ENCODE assay signal across 11 cellular contexts in genomic region chr11:34360056-34360455, GRCh38. TPM values are rescaled to one million over a fixed set of nuclear protein-coding genes. Genes with fewer than 3 reads are reported as not detected.
DNase-seq lines count a peak whose midpoint lies in the region; ATAC-seq and TF ChIP-seq lines count a peak whose summit lies in the region.
"Had no signal": no experiment of that assay in that cellular context is flagged by ENCODE, and none has a peak within 500 bp of the region (broad histone marks: within the 10 kb centered on the region; RNA-seq: fewer than 3 reads in every experiment).

No MANE protein-coding gene starts in this region.

- BruUV-seq in HCT116 (replicated peaks; lab: Mats Ljungman, UMichigan): no TSS peak
- no TSS peak for BruUV-seq in PC-3 (replicated peaks; lab: Mats Ljungman, UMichigan)

- H2AFZ ChIP-seq in HCT116 (ENCODE audit: low read depth, low read length, poor library complexity, severe bottlenecking) (peak overlapping the region; percentile 92), PC-3 (ENCODE audit: low read length) (no peak overlapping the region)

- ATAC-seq in HCT116 (no peak), PC-3 (no peak), sciatic nerve (no peak), GM21367 (IDR thresholded peaks at IDR 0.05; ENCODE audit: unreplicated experiment) (no peak), HG03469 (IDR thresholded peaks at IDR 0.05; ENCODE audit: unreplicated experiment) (no peak)

- H3F3A ChIP-seq in PC-3 (ENCODE audit: low read length, unreplicated experiment): no peaks in the 10 kb centered on the region

- H4K20me1 ChIP-seq in HCT116 (ENCODE audit: insufficient read depth) (no peaks in the 10 kb centered on the region), PC-3 (ENCODE audit: low read length) (peaks cover 18% of the 10 kb centered on the region; the same call in 1 of the 2 replicates)

- H3K4me1 ChIP-seq in HCT116 (ENCODE audit: control insufficient read depth in 1 of 2, insufficient read depth in 2 of 2, low read length in 2 of 2): peaks cover 3 to 26% of the 10 kb centered on the region in 2 experiments; a peak in 3 of 4 replicates
- peaks cover 18% of the 10 kb centered on the region for H3K4me1 ChIP-seq in PC-3 (ENCODE audit: insufficient read depth, low read length)

- no peak overlapping the region for H3K4me3 ChIP-seq in HCT116 (replicated peaks in 1 of 2; ENCODE audit: low read depth in 1 of 2, low read length in 2 of 2)
- H3K4me3 ChIP-seq in PC-3 (ENCODE audit: low read length): no peak overlapping the region

- H3K27ac ChIP-seq in HCT116 (ENCODE audit: low read depth, low read length) (no peak overlapping the region), KOPT-K1 (ENCODE audit: low read depth, low read length, poor library complexity, severe bottlenecking) (peak overlapping the region; percentile 61), PC-3 (ENCODE audit: low read length) (no peak overlapping the region)
- H3K27ac ChIP-seq: BLaER1 treated with 17β-estradiol and CSF1 and Interleukin-3, amounts not matched to agents 10 nM and 100 nM had no signal

- TF ChIP-seq POLR2A in HCT116 (IDR thresholded peaks at IDR 0.05; ENCODE audit: borderline replicate concordance, extremely low read depth, insufficient read depth, insufficient read length): no peak

- H3K79me2 ChIP-seq in HCT116 (ENCODE audit: insufficient read depth, low read length): peaks cover 6% of the 10 kb centered on the region; the same call in 1 of the 2 replicates
- H3K79me2 ChIP-seq in PC-3 (ENCODE audit: low read length): peaks cover 23% of the 10 kb centered on the region

- POLR2A ChIA-PET in HCT116 (lab: Charles Lee): no interaction called here
- POLR2A ChIA-PET in PC-3 (lab: Charles Lee; ENCODE audit: unreplicated experiment): no interaction called here

- TF ChIP-seq CTCF in HCT116 (IDR thresholded peaks at IDR 0.05 in 2 of 3, conservative IDR thresholded peaks at IDR 0.05 in 1 of 3; ENCODE audit: borderline replicate concordance in 1 of 3, insufficient read depth in 1 of 3, low read depth in 2 of 3, low read length in 2 of 3) (no peak), PC-3 (conservative IDR thresholded peaks at IDR 0.05; ENCODE audit: low read depth, low read length) (no peak)

- peak overlapping the region; percentile 97 for H3K4me2 ChIP-seq in HCT116 (ENCODE audit: low read length)
- 0 out of 2 replicates have a peak overlapping the region, but pooled peaks have one; percentile 93 for H3K4me2 ChIP-seq in PC-3 (ENCODE audit: low read length)

- H3K27me3 ChIP-seq in HCT116 (ENCODE audit: insufficient read depth, low read length): no peaks in the 10 kb centered on the region
- no peaks in the 10 kb centered on the region for H3K27me3 ChIP-seq in PC-3 (ENCODE audit: low read length)

- RAD21 ChIA-PET in HCT116 (lab: Charles Lee; ENCODE audit: low non-redundant PET in 1 of 2, low total read pairs in 2 of 2, uncharacterized antibody in 2 of 2, unreplicated experiment in 2 of 2): no interaction called here

- H3K9me3 ChIP-seq in HCT116 (ENCODE audit: control insufficient read depth in 1 of 2, insufficient read depth in 1 of 2, low read depth in 1 of 2, low read length in 2 of 2) (no peaks in the 10 kb centered on the region), KOPT-K1 (ENCODE audit: insufficient read depth, low read length, poor library complexity, severe bottlenecking) (no peaks in the 10 kb centered on the region), PC-3 (ENCODE audit: low read length) (no peaks in the 10 kb centered on the region)
- H3K9me3 ChIP-seq: BLaER1 treated with 17β-estradiol and CSF1 and Interleukin-3, amounts not matched to agents 10 nM and 100 nM; Caco-2 had no signal

- DNase-seq in HCT116 (ENCODE audit: low read depth, low spot score): no peak
- no peak for DNase-seq in PC-3
- peak; percentile 60 for DNase-seq in amniotic epithelial cell (ENCODE audit: low read depth)
- no peak for DNase-seq in sciatic nerve (ENCODE audit: low spot score)
- DNase-seq: Caco-2; CD4-positive, CD25-positive, alpha-beta regulatory T cell; CD8-positive, alpha-beta memory T cell had no signal

- CTCF ChIA-PET in HCT116 (lab: Charles Lee) (interaction anchor here (0.7 to 2.7 kb wide), 2 partner anchors 105 to 186 kb away, joined by 4 to 14 read pairs; no protein-coding TSS in a partner anchor), PC-3 (lab: Charles Lee) (no interaction called here)

- intact Hi-C loops in HCT116 (cut with micrococcal nuclease): no loop called here
- intact Hi-C loops in PC-3 (cut with micrococcal nuclease): no loop called here
- intact Hi-C loops in sciatic nerve (cut with DNase I): loop anchor here (5.0 kb wide), 1 partner anchor 363 kb away; no protein-coding TSS in a partner anchor

- H3K9me2 ChIP-seq in HCT116 (ENCODE audit: insufficient read depth): no peaks in the 10 kb centered on the region
- H3K9me2 ChIP-seq in PC-3 (replicated peaks; ENCODE audit: low read length): no peaks in the 10 kb centered on the region

- H3K9ac ChIP-seq in HCT116 (ENCODE audit: low read length) (0 out of 2 replicates have a peak overlapping the region, but pooled peaks have one; percentile 4), PC-3 (ENCODE audit: low read length) (no peak overlapping the region)
- H3K9ac ChIP-seq: BLaER1 treated with 17β-estradiol and CSF1 and Interleukin-3, amounts not matched to agents 10 nM and 100 nM had no signal

- TF ChIP-seq RAD21 in HCT116 (IDR thresholded peaks at IDR 0.05; ENCODE audit: low read depth): no peak

- H3K36me3 ChIP-seq in HCT116 (ENCODE audit: control insufficient read depth in 1 of 2, insufficient read depth in 2 of 2, low read length in 2 of 2) (no peaks in the 10 kb centered on the region), KOPT-K1 (ENCODE audit: insufficient read depth, low read length) (no peaks in the 10 kb centered on the region), PC-3 (ENCODE audit: low read depth, low read length) (no peaks in the 10 kb centered on the region)
- H3K36me3 ChIP-seq: BLaER1 treated with 17β-estradiol and CSF1 and Interleukin-3, amounts not matched to agents 10 nM and 100 nM had no signal

TF ChIP-seq in HCT116, 20 proteins besides CTCF, POLR2A, EP300 and RAD21 (continues in another document):
- TF ChIP-seq EGR1 (IDR thresholded peaks at IDR 0.05; ENCODE audit: low read depth) (no peak), YY1 (IDR thresholded peaks at IDR 0.05; ENCODE audit: extremely low read depth, insufficient replicate concordance, low read depth, low read length) (no peak), EZH2phosphoT487 (IDR thresholded peaks at IDR 0.05; ENCODE audit: borderline replicate concordance) (no peak), ZBTB33 (IDR thresholded peaks at IDR 0.05; ENCODE audit: extremely low read depth, insufficient replicate concordance, low read length) (no peak), EZH2 (IDR thresholded peaks at IDR 0.05) (no peak), REST (IDR thresholded peaks at IDR 0.05; ENCODE audit: low read depth) (no peak), ZNF274 (IDR thresholded peaks at IDR 0.05; ENCODE audit: low read depth, low read length) (no peak), CBX3 (IDR thresholded peaks at IDR 0.05; ENCODE audit: low read depth) (no peak), TCF7L2 (IDR thresholded peaks at IDR 0.05; ENCODE audit: borderline replicate concordance, extremely low read depth, insufficient read depth, insufficient read length) (no peak), ATF3 (IDR thresholded peaks at IDR 0.05) (no peak), ELF1 (IDR thresholded peaks at IDR 0.05; ENCODE audit: borderline replicate concordance, low read depth) (no peak), SP1 (IDR thresholded peaks at IDR 0.05; ENCODE audit: low read depth) (no peak)

RNA-seq across cellular contexts. Expression of gene ABTB2, which starts 2.2 kb away (rescaled TPM):
- total RNA-seq in HCT116 (2021; ENCODE audit: unreplicated experiment) (6.8 TPM), PC-3 (2014; rRNA removed) (5.2 and 10.0 TPM in 2 replicates), sciatic nerve (10.5 TPM)
- polyA plus RNA-seq in HCT116 (2012): 6.7 and 8.6 TPM in 2 replicates
